Comparison of ENCODE assay signal across 1 cellular context in the genomic region with DNA sequence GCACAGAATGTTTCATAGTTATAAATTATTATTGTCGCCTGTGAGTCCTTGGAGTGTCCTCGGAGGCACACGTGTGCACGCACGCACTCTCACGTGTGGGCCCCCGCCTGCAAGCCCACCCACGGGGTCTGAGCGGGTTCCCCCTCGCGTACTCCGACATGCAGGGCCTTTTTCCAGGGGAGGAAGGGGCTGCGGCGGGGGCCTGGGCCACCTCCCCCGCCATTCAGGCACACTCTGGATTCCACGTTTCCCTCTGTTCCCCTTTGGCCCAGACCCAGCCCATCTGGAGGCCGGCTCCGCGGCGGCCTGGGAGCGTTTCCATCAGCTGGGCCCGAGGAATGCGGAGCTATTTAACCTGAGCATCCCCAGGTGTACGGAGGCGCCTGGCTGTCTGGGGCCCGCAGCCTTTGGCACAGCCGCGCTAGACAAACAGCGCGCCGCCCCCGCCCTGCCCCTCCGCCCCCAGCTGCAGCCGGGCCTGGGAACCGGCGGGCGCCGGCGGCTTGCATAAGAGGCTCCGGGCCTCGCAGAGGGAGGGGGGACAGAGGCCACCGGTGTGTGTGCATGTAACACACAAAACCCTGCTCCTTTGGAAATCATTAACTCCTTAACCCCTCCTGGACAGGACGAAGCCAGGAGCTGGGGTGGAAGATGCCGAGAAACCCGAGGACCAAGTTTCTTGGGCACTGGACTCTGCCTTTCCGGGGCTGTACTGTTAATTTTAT.
TF ChIP-seq lines count a peak whose summit lies in the region.

No MANE protein-coding gene starts in this region.

TF ChIP-seq in GM23338, 12 proteins besides CTCF, POLR2A, EP300 and RAD21 (continued from another document):
- TF ChIP-seq, protein P1, sequence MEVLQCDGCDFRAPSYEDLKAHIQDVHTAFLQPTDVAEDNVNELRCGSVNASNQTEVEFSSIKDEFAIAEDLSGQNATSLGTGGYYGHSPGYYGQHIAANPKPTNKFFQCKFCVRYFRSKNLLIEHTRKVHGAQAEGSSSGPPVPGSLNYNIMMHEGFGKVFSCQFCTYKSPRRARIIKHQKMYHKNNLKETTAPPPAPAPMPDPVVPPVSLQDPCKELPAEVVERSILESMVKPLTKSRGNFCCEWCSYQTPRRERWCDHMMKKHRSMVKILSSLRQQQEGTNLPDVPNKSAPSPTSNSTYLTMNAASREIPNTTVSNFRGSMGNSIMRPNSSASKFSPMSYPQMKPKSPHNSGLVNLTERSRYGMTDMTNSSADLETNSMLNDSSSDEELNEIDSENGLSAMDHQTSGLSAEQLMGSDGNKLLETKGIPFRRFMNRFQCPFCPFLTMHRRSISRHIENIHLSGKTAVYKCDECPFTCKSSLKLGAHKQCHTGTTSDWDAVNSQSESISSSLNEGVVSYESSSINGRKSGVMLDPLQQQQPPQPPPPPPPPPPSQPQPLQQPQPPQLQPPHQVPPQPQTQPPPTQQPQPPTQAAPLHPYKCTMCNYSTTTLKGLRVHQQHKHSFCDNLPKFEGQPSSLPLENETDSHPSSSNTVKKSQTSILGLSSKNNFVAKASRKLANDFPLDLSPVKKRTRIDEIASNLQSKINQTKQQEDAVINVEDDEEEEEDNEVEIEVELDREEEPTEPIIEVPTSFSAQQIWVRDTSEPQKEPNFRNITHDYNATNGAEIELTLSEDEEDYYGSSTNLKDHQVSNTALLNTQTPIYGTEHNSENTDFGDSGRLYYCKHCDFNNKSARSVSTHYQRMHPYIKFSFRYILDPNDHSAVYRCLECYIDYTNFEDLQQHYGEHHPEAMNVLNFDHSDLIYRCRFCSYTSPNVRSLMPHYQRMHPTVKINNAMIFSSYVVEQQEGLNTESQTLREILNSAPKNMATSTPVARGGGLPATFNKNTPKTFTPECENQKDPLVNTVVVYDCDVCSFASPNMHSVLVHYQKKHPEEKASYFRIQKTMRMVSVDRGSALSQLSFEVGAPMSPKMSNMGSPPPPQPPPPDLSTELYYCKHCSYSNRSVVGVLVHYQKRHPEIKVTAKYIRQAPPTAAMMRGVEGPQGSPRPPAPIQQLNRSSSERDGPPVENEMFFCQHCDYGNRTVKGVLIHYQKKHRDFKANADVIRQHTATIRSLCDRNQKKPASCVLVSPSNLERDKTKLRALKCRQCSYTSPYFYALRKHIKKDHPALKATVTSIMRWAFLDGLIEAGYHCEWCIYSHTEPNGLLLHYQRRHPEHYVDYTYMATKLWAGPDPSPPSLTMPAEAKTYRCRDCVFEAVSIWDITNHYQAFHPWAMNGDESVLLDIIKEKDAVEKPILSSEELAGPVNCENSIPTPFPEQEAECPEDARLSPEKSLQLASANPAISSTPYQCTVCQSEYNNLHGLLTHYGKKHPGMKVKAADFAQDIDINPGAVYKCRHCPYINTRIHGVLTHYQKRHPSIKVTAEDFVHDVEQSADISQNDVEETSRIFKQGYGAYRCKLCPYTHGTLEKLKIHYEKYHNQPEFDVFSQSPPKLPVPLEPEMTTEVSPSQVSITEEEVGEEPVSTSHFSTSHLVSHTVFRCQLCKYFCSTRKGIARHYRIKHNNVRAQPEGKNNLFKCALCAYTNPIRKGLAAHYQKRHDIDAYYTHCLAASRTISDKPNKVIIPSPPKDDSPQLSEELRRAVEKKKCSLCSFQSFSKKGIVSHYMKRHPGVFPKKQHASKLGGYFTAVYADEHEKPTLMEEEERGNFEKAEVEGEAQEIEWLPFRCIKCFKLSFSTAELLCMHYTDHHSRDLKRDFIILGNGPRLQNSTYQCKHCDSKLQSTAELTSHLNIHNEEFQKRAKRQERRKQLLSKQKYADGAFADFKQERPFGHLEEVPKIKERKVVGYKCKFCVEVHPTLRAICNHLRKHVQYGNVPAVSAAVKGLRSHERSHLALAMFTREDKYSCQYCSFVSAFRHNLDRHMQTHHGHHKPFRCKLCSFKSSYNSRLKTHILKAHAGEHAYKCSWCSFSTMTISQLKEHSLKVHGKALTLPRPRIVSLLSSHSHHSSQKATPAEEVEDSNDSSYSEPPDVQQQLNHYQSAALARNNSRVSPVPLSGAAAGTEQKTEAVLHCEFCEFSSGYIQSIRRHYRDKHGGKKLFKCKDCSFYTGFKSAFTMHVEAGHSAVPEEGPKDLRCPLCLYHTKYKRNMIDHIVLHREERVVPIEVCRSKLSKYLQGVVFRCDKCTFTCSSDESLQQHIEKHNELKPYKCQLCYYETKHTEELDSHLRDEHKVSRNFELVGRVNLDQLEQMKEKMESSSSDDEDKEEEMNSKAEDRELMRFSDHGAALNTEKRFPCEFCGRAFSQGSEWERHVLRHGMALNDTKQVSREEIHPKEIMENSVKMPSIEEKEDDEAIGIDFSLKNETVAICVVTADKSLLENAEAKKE (CRISPR knock-in tag; IDR thresholded peaks at IDR 0.05), result no peak
